ENCODE assay signal across 11 cellular contexts in the genomic region with DNA sequence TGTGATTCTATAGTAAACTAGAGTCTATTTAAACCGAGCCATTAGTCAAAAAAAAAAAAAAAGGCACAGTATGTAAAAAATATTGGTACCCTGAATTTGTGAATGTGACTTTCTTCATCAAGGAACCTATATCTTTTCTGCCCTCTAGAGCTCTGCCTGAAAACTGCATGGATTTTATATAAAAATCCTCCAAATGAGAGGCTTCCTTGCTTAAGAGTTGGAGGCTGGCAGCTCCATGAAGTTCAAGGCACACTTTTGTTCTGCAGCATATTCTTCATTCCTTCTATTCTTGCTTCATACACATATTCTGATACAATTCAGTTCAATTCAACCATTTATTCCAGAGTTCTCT. TPM values are rescaled to one million over a fixed set of nuclear protein-coding genes. Genes with fewer than 3 reads are reported as not detected.
DNase-seq lines count a peak whose midpoint lies in the region; FAIRE-seq and TF ChIP-seq lines count a peak whose summit lies in the region.
"Had no signal": no experiment of that assay in that cellular context is flagged by ENCODE, and none has a peak within 500 bp of the region (broad histone marks: within the 10 kb centered on the region; RNA-seq: fewer than 3 reads in every experiment).

No MANE protein-coding gene starts in this region.

- CTCF ChIA-PET in H1 (lab: Charles Lee; ENCODE audit: partially characterized antibody): interaction anchor here (0.5 to 10.9 kb wide), 48 partner anchors 11 to 626 kb away, joined by 3 to 183 read pairs (median 4); partner anchors contain the start of genes NKX2-1, NKX2-8 and PAX9

- peaks cover 2 to 11% (median 8%) of the 10 kb centered on the region in 4 experiments; a peak in 5 of 7 replicates for H3K4me1 ChIP-seq in H1 (replicated peaks in 1 of 4; ENCODE audit: control insufficient read depth in 3 of 4, insufficient read depth in 4 of 4, low read length in 3 of 4)
- H3K4me1 ChIP-seq in tibial nerve: no peaks in the 10 kb centered on the region
- H3K4me1 ChIP-seq: SJSA1 had no signal

- H3K56ac ChIP-seq in H1 (replicated peaks; ENCODE audit: insufficient read length, low read depth, low read length): no peak overlapping the region

- no peaks in the 10 kb centered on the region for H3K79me2 ChIP-seq in H1 (ENCODE audit: control insufficient read depth in 1 of 2, insufficient read depth in 2 of 2, low read length in 2 of 2)

- no peaks in the 10 kb centered on the region; the same call in 1 of the 2 replicates for H3K23me2 ChIP-seq in H1 (ENCODE audit: low read depth, low read length)

- no peak overlapping the region for H3K18ac ChIP-seq in H1 (ENCODE audit: extremely low read depth, low read length)

- no peak overlapping the region for H2BK20ac ChIP-seq in H1 (ENCODE audit: low read length)

- no peak for TF ChIP-seq EP300 in H1 (IDR thresholded peaks at IDR 0.05; ENCODE audit: borderline replicate concordance in 1 of 2, low read depth in 2 of 2, low read length in 2 of 2)
- TF ChIP-seq EP300 in tibial nerve (IDR thresholded peaks at IDR 0.05): no peak

- H3K14ac ChIP-seq in H1 (ENCODE audit: insufficient read length): no peak overlapping the region

- no peak overlapping the region for H3K27ac ChIP-seq in H1 (ENCODE audit: low read depth, low read length)
- H3K27ac ChIP-seq in tibial nerve: no peak overlapping the region
- H3K27ac ChIP-seq: epithelial cell of prostate, SJSA1 had no signal

- DNase-seq in ACHN (peak; percentile 19), DMS79 (lab: John Stamatoyannopoulos, UW) (peak; percentile 52), NCI-H2196 (lab: John Stamatoyannopoulos, UW; ENCODE audit: unreplicated experiment) (peak; percentile 38), H1 (ENCODE audit: low read depth in 1 of 2, low spot score in 2 of 2) (no peak), MV-4-11 (lab: John Stamatoyannopoulos, UW) (no peak), tibial nerve (ENCODE audit: low spot score in 2 of 2) (no peak), nephron progenitor cell (no peak)
- no peak for DNase-seq in activated naive CD4-positive, alpha-beta T cell treated with Interleukin-2 at 50 U/mL for 16 hours
- DNase-seq: activated CD4-positive, alpha-beta T cell treated with anti-CD3 and anti-CD28 coated beads for 1 hour had no signal

- H4K5ac ChIP-seq in H1 (ENCODE audit: insufficient read length, low read depth, low read length): no peak overlapping the region

- no peak overlapping the region for H2BK120ac ChIP-seq in H1 (replicated peaks; ENCODE audit: low read depth, low read length)

- no peaks in the 10 kb centered on the region for H3K79me1 ChIP-seq in H1 (ENCODE audit: low read depth, low read length)

- 53% methylated on average over 1 of the region's 1 CpG; no CpG with 5 or more reads in 1 of the 2 experiments for WGBS in H1 (ENCODE audit: extremely low coverage in 1 of 2, insufficient coverage in 1 of 2, insufficient read length in 1 of 2, insufficient replicate concordance in 2 of 2, low coverage in 1 of 2, low lambda C conversion rate in 2 of 2, missing lambda C conversion rate in 1 of 2), 2 experiments
- 37 to 44% methylated on average over 1 of the region's 1 CpG for WGBS in tibial nerve, 2 donors

- in situ Hi-C loops in ACHN (cut with HindIII; ENCODE audit: low pct_ligation_motif_present, low pct_unique_long_range_greater_than_20kb, low sequenced_read_pairs): no loop called here

- H4K20me1 ChIP-seq in H1 (replicated peaks in 1 of 2; ENCODE audit: control insufficient read depth in 1 of 2, insufficient read depth in 2 of 2, low read length in 2 of 2): no peaks in the 10 kb centered on the region

- TF ChIP-seq POLR2A in H1 (IDR thresholded peaks at IDR 0.05; ENCODE audit: control extremely low read depth in 1 of 2, low read depth in 2 of 2, low read length in 2 of 2) (no peak), tibial nerve (IDR thresholded peaks at IDR 0.05) (no peak)

- H2BK15ac ChIP-seq in H1 (ENCODE audit: low read length): no peak overlapping the region

- no peak for FAIRE-seq in H1 (lab: Jason Lieb, UNC)

- H4K91ac ChIP-seq in H1 (replicated peaks; ENCODE audit: insufficient read length, low read length): no peak overlapping the region

- no peak overlapping the region for H3K4ac ChIP-seq in H1 (replicated peaks; ENCODE audit: insufficient read length, low read depth, low read length)

- H3K36me3 ChIP-seq in H1 (ENCODE audit: control insufficient read depth in 2 of 4, insufficient read depth in 4 of 4, low read length in 3 of 4) (no peaks in the 10 kb centered on the region), tibial nerve (no peaks in the 10 kb centered on the region)
- H3K36me3 ChIP-seq: SJSA1 had no signal

- POLR2A ChIA-PET in H1 (lab: Charles Lee; ENCODE audit: partially characterized antibody): interaction anchor here (0.6 kb wide), 2 partner anchors 81 to 93 kb away, joined by 3 read pairs; no protein-coding TSS in a partner anchor

- peaks cover 9% of the 10 kb centered on the region for H3K9me3 Mint-ChIP-seq in nephron progenitor cell

- TF ChIP-seq CTCF in H1 (IDR thresholded peaks at IDR 0.05; ENCODE audit: control extremely low read depth in 1 of 3, insufficient read depth in 1 of 3, low read depth in 1 of 3, low read length in 3 of 3) (peak in 2 of 3 experiments; percentile 14 to 30; a peak in 2 of 4 replicates), tibial nerve (IDR thresholded peaks at IDR 0.05) (no peak), nephron progenitor cell (IDR thresholded peaks at IDR 0.05) (no peak)

- H2AK5ac ChIP-seq in H1 (ENCODE audit: low read depth, low read length): no peak overlapping the region

- H3K4me2 ChIP-seq in H1 (ENCODE audit: insufficient read depth in 1 of 2, low read depth in 2 of 2, low read length in 2 of 2): peak overlapping the region in 1 of 2 experiments; percentile 59; a peak in 1 of 4 replicates

- no peak overlapping the region for H4K8ac ChIP-seq in H1 (ENCODE audit: extremely low read depth, insufficient read depth, low read length)

- H3K4me3 ChIP-seq in H1 (ENCODE audit: extremely low read depth in 1 of 4, insufficient read depth in 2 of 4, low read depth in 3 of 4, low read length in 4 of 4) (no peak overlapping the region), tibial nerve (no peak overlapping the region)
- H3K4me3 ChIP-seq: SJSA1 had no signal

- no peaks in the 10 kb centered on the region for H3K9me3 ChIP-seq in H1 (ENCODE audit: insufficient read depth in 2 of 2, low read depth in 1 of 2, low read length in 1 of 2)
- peaks cover 0 to 1% (median 0%) of the 10 kb centered on the region in 4 donors for H3K9me3 ChIP-seq in tibial nerve
- H3K9me3 ChIP-seq: SJSA1 had no signal

- no peak overlapping the region for H2AFZ ChIP-seq in H1 (ENCODE audit: low read length)

- no peaks in the 10 kb centered on the region for H3K27me3 ChIP-seq in H1 (replicated peaks in 1 of 4; ENCODE audit: control insufficient read depth in 3 of 4, extremely low read depth in 1 of 4, insufficient read depth in 3 of 4, low read length in 3 of 4)
- no peaks in the 10 kb centered on the region for H3K27me3 ChIP-seq in tibial nerve
- H3K27me3 ChIP-seq: SJSA1 had no signal

- H2BK5ac ChIP-seq in H1 (ENCODE audit: low read depth, low read length): no peak overlapping the region

- H2BK12ac ChIP-seq in H1 (ENCODE audit: low read depth, low read length): no peak overlapping the region

- no peak overlapping the region for H3K9ac ChIP-seq in H1 (replicated peaks in 1 of 4; ENCODE audit: extremely low read depth in 1 of 4, low read depth in 3 of 4, low read length in 3 of 4)

- H3K27me3 Mint-ChIP-seq in nephron progenitor cell (ENCODE audit: low read depth, poor library complexity): peaks cover 23% of the 10 kb centered on the region

- TF ChIP-seq RAD21 in H1 (IDR thresholded peaks at IDR 0.05 in 1 of 2, conservative IDR thresholded peaks at IDR 0.05 in 1 of 2; ENCODE audit: low read depth in 2 of 2, low read length in 2 of 2): peak in 1 of 2 experiments; percentile 36; a peak in 2 of 4 replicates

- H3K4me1 Mint-ChIP-seq in nephron progenitor cell: peaks cover 17% of the 10 kb centered on the region

- H3K27ac Mint-ChIP-seq in nephron progenitor cell: no peak overlapping the region

- H3K36me3 Mint-ChIP-seq in nephron progenitor cell (ENCODE audit: low read depth): no peaks in the 10 kb centered on the region

- H3K23ac ChIP-seq in H1 (ENCODE audit: insufficient read length): no peak overlapping the region

- no peak overlapping the region for H3K4me3 Mint-ChIP-seq in nephron progenitor cell

TF ChIP-seq in H1, 55 proteins besides CTCF, POLR2A, EP300 and RAD21 (continues in another document):
- no peak for TF ChIP-seq ZNF274 (IDR thresholded peaks at IDR 0.05; ENCODE audit: borderline replicate concordance, extremely low read depth, low read length)
- no peak for TF ChIP-seq BRCA1 (IDR thresholded peaks at IDR 0.05; ENCODE audit: low read depth, low read length)
- no peak for TF ChIP-seq TAF1 (IDR thresholded peaks at IDR 0.05; ENCODE audit: low read depth, low read length)
- no peak for TF ChIP-seq ASH2L (IDR thresholded peaks at IDR 0.05; ENCODE audit: low read length)
- TF ChIP-seq CHD2 (IDR thresholded peaks at IDR 0.05; ENCODE audit: low read length): no peak
- no peak for TF ChIP-seq SP4 (IDR thresholded peaks at IDR 0.05; ENCODE audit: low read length)
- TF ChIP-seq GTF2F1 (IDR thresholded peaks at IDR 0.05; ENCODE audit: borderline replicate concordance, low read depth, low read length): no peak
- TF ChIP-seq MAFK (IDR thresholded peaks at IDR 0.05; ENCODE audit: low read depth, low read length): no peak
- no peak for TF ChIP-seq BACH1 (IDR thresholded peaks at IDR 0.05; ENCODE audit: low read length)

RNA-seq across cellular contexts. Expression of gene NKX2-8, which starts 23.1 kb away (rescaled TPM):
- total RNA-seq in H1 (2021; fragmentation: NEBNext Ultra II Directional; extraction: Animal tissue kit (Norgen Biotek cat#: 25700)): not detected in 2 replicates
- not detected in 2 replicates for polyA plus RNA-seq in H1 (2011; rRNA removed)
- not detected for polyA plus RNA-seq in H1 (2011; cell fraction: cytosol; rRNA removed)
- polyA plus RNA-seq in H1 (2011; cell fraction: nucleus; rRNA removed): not detected
- not detected in 4 replicates for polyA plus RNA-seq in H1 (2012, experiment 1 of 2)
- polyA plus RNA-seq in H1 (2012, experiment 2 of 2): not detected
- 0.12 TPM for polyA plus RNA-seq in H1 (2013, experiment 1 of 2)
- polyA plus RNA-seq in H1 (2013, experiment 2 of 2): 0.13 TPM
- not detected in 2 replicates for polyA minus RNA-seq in H1 (2011; rRNA and poly(A)+ RNA removed)
- not detected for polyA minus RNA-seq in H1 (2011; cell fraction: cytosol; rRNA and poly(A)+ RNA removed)
- not detected for polyA minus RNA-seq in H1 (2011; cell fraction: nucleus; rRNA and poly(A)+ RNA removed)
- total RNA-seq in tibial nerve: not detected
- total RNA-seq: SJSA1 had no signal

RNA-seq across cellular contexts. Expression of gene PAX9, which starts 56.2 kb away (rescaled TPM):
- not detected in 2 replicates for total RNA-seq in H1 (2021; fragmentation: NEBNext Ultra II Directional; extraction: Animal tissue kit (Norgen Biotek cat#: 25700))
- polyA plus RNA-seq in H1 (2011; rRNA removed): 0.05 TPM in 1 of 2 replicates, not detected in the other
- polyA plus RNA-seq in H1 (2011; cell fraction: cytosol; rRNA removed): not detected
- not detected for polyA plus RNA-seq in H1 (2011; cell fraction: nucleus; rRNA removed)
- polyA plus RNA-seq in H1 (2012, experiment 1 of 2): 0.20 to 0.35 TPM (median 0.22 TPM) in 4 replicates
- polyA plus RNA-seq in H1 (2012, experiment 2 of 2): 0.04 TPM
- polyA plus RNA-seq in H1 (2013, experiment 1 of 2): 0.02 TPM
- polyA plus RNA-seq in H1 (2013, experiment 2 of 2): not detected
- polyA minus RNA-seq in H1 (2011; rRNA and poly(A)+ RNA removed): not detected in 2 replicates
- polyA minus RNA-seq in H1 (2011; cell fraction: cytosol; rRNA and poly(A)+ RNA removed): not detected
- not detected for polyA minus RNA-seq in H1 (2011; cell fraction: nucleus; rRNA and poly(A)+ RNA removed)
- total RNA-seq in tibial nerve: 1 to 10 TPM; 1.3 to 6.0 (median 3.2) TPM

Comparison
In these comparisons a context has a peak if more than half of its experiments do, and no peak if none do; other contexts are left out.
1. DNase-seq: peak in ACHN (single experiment), DMS79 (single experiment) and NCI-H2196 (single experiment); none in H1 (0 of 2), MV-4-11 (single experiment), activated naive CD4-positive, alpha-beta T cell treated with Interleukin-2 at 50 U/mL for 16 hours (single experiment), tibial nerve (0 of 2) and nephron progenitor cell (single experiment).
2. CTCF ChIP-seq: peak in H1 (2 of 3); none in tibial nerve (0 of 5) and nephron progenitor cell (single experiment).